8 cellular contexts compared by ENCODE assay signal in the genomic region with DNA sequence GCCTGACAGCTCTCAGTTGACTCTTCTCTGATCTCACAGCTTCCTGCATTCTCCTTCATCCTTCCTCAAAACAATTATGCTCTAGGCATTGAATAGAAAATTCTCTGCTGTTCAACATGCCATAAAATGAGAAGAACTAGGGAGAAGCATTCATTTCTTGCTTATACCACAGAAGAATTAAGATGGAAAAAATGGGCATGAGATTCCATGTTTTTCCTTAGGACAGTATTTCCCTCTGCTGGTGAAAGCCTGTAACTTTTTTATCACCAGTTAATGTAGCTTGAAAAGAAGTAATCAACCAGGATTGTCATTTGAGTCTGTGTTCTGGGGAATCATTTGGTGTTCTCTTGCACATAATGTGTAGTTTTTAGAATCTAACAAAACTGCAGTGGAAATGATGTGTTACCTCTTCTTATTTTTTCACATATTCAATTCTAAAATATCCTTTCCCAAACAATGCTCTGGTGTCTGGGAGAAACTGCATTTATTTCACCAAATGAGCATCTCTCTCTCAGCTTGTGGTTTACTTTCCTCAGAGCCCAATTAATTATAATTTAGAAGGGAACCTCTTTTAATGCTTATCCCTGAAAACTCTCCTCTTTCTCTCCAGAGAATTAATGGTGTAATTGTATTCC.
DNase-seq lines count a peak whose midpoint lies in the region; ATAC-seq, FAIRE-seq and TF ChIP-seq lines count a peak whose summit lies in the region.

No MANE protein-coding gene starts in this region.

- no peak overlapping the region for H3K27ac ChIP-seq in fibroblast of lung (ENCODE audit: insufficient read depth, low read length)

- no peak overlapping the region for H2AFZ ChIP-seq in fibroblast of lung (ENCODE audit: low read length)

- H3K4me3 ChIP-seq in fibroblast of lung (replicated peaks in 1 of 4; ENCODE audit: control extremely low read depth in 1 of 4, insufficient read depth in 1 of 4, low read depth in 3 of 4, low read length in 4 of 4) = no peak overlapping the region

- H3K79me2 ChIP-seq in fibroblast of lung (ENCODE audit: control insufficient read depth, insufficient read depth, low read length) = no peaks in the 10 kb centered on the region

- H3K4me1 ChIP-seq in fibroblast of lung (ENCODE audit: control insufficient read depth, extremely low read depth, insufficient read depth, low read length) = no peaks in the 10 kb centered on the region

- H3K4me2 ChIP-seq in fibroblast of lung (ENCODE audit: extremely low read depth, insufficient read depth, low read length) = no peak overlapping the region

- no peaks in the 10 kb centered on the region for H3K36me3 ChIP-seq in fibroblast of lung (ENCODE audit: control insufficient read depth, insufficient read depth, low read length)

- ATAC-seq in GM18505 (IDR thresholded peaks at IDR 0.05; ENCODE audit: unreplicated experiment) (no peak), HG03439 (IDR thresholded peaks at IDR 0.05; ENCODE audit: unreplicated experiment) (no peak), GM21360 (IDR thresholded peaks at IDR 0.05; ENCODE audit: unreplicated experiment) (no peak), HG02759 (IDR thresholded peaks at IDR 0.05; ENCODE audit: unreplicated experiment) (no peak)

- no peak for DNase-seq in GM18507 (ENCODE audit: extremely low spot score, insufficient read length, low read depth)
- DNase-seq in OCI-M1 (lab: John Stamatoyannopoulos, UW) = peak; percentile 54
- peak; percentile 67 to 86 for DNase-seq in fibroblast of lung (ENCODE audit: low read depth in 2 of 2)
- DNase-seq in putamen (ENCODE audit: low spot score) = peak; percentile 42

- TF ChIP-seq CTCF in fibroblast of lung (conservative IDR thresholded peaks at IDR 0.05 in 1 of 2, IDR thresholded peaks at IDR 0.05 in 1 of 2; ENCODE audit: low read depth in 1 of 2, low read length in 2 of 2) = peak; percentile 46 to 69

- TF ChIP-seq POLR2A in GM18505 (IDR thresholded peaks at IDR 0.05; ENCODE audit: borderline replicate concordance, extremely low read depth, insufficient read depth, insufficient read length) = no peak

- H3K9me3 ChIP-seq in fibroblast of lung (ENCODE audit: control insufficient read depth, insufficient read depth, low read depth, low read length) = no peaks in the 10 kb centered on the region

- no peaks in the 10 kb centered on the region for H3K27me3 ChIP-seq in fibroblast of lung (ENCODE audit: control insufficient read depth, insufficient read depth, low read length)

- peak; percentile 39 for FAIRE-seq in GM18507 (lab: Jason Lieb, UNC)

- H4K20me1 ChIP-seq in fibroblast of lung (ENCODE audit: control insufficient read depth, extremely low read depth, insufficient read depth, low read length) = no peaks in the 10 kb centered on the region

- H3K9ac ChIP-seq in fibroblast of lung (ENCODE audit: insufficient read depth, low read length) = no peak overlapping the region
